ENCODE assay signal across 33 cellular contexts in the genomic region with DNA sequence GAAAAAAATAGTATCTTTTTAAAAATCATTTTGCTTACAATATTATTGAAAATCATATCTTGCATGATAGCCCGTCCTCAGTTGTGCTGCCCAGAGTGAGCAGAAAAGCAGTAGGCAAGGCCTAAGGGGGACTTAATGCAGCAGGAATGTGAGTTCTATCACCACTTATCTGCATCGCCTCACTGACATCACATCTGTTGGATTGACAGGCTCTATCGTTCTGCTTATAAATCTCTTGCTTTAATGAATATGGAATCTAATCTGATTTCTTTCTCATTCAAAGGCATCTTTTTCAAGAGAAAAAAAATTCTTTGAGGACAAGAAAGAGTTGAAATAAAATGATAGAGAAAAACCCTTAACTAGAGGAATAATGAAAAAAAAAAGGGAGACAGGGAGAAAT.
DNase-seq lines count a peak whose midpoint lies in the region; ATAC-seq and TF ChIP-seq lines count a peak whose summit lies in the region.
"Had no signal": no experiment of that assay in that cellular context is flagged by ENCODE, and none has a peak within 500 bp of the region (broad histone marks: within the 10 kb centered on the region; RNA-seq: fewer than 3 reads in every experiment).

No MANE protein-coding gene starts in this region.

- no peak for TF ChIP-seq CTCF in SK-N-SH (IDR thresholded peaks at IDR 0.05)
- TF ChIP-seq CTCF in neural cell (IDR thresholded peaks at IDR 0.05; ENCODE audit: poor library complexity, severe bottlenecking): no peak
- TF ChIP-seq CTCF in HFFc6 (IDR thresholded peaks at IDR 0.05): no peak

- no peak overlapping the region for H3K27ac Mint-ChIP-seq in HFFc6
- H3K27ac Mint-ChIP-seq: B cell; CD14-positive monocyte; CD4-positive, alpha-beta memory T cell; CD4-positive, alpha-beta T cell; CD4-positive, CD25-positive, alpha-beta regulatory T cell; CD8-positive, alpha-beta memory T cell; CD8-positive, alpha-beta T cell had no signal

- H3K4me3 ChIP-seq in SK-N-SH (ENCODE audit: low read depth in 2 of 2, low read length in 1 of 2) (no peak overlapping the region), neural cell (ENCODE audit: low read length) (no peak overlapping the region)
- H3K4me3 ChIP-seq: A549; BLaER1; BLaER1 treated with 17β-estradiol and CSF1 and Interleukin-3, amounts not matched to agents 10 nM and 100 nM had no signal

- H3K36me3 ChIP-seq in SK-N-SH (replicated peaks in 1 of 2; ENCODE audit: control insufficient read depth in 1 of 2, insufficient read depth in 2 of 2, low read length in 1 of 2): no peaks in the 10 kb centered on the region
- no peaks in the 10 kb centered on the region for H3K36me3 ChIP-seq in neural cell (ENCODE audit: insufficient read depth, low read length)
- H3K36me3 ChIP-seq: BE2C; BLaER1; BLaER1 treated with 17β-estradiol and CSF1 and Interleukin-3, amounts not matched to agents 10 nM and 100 nM had no signal

- H3K4me3 Mint-ChIP-seq in HFFc6: no peak overlapping the region
- H3K4me3 Mint-ChIP-seq: B cell; CD14-positive monocyte; CD4-positive, alpha-beta memory T cell; CD4-positive, alpha-beta T cell; CD4-positive, CD25-positive, alpha-beta regulatory T cell; CD8-positive, alpha-beta memory T cell; CD8-positive, alpha-beta T cell had no signal

- H4K20me1 ChIP-seq in SK-N-SH (ENCODE audit: insufficient read depth) (no peaks in the 10 kb centered on the region), neural cell (ENCODE audit: insufficient read depth) (no peaks in the 10 kb centered on the region)
- H4K20me1 ChIP-seq: BLaER1; BLaER1 treated with 17β-estradiol and CSF1 and Interleukin-3, amounts not matched to agents 10 nM and 100 nM had no signal

- no peak overlapping the region for H3K4me2 ChIP-seq in SK-N-SH
- no peak overlapping the region for H3K4me2 ChIP-seq in neural cell (ENCODE audit: low read length)
- H3K4me2 ChIP-seq: A549; BLaER1; BLaER1 treated with 17β-estradiol and CSF1 and Interleukin-3, amounts not matched to agents 10 nM and 100 nM had no signal

- H3K27me3 Mint-ChIP-seq in HFFc6 (ENCODE audit: insufficient read depth): no peaks in the 10 kb centered on the region; the same call in 1 of the 2 replicates
- H3K27me3 Mint-ChIP-seq: B cell; CD4-positive, alpha-beta memory T cell; CD4-positive, CD25-positive, alpha-beta regulatory T cell had no signal

- CTCF ChIA-PET in SK-N-SH (lab: Yijun Ruan, JAX): interaction anchor here (0.7 kb wide), 1 partner anchor 17 kb away, joined by 3 read pairs; no protein-coding TSS in a partner anchor

- POLR2A ChIA-PET in SK-N-SH (lab: Yijun Ruan, JAX): no interaction called here

- no peaks in the 10 kb centered on the region for H3K9me2 ChIP-seq in SK-N-SH
- no peaks in the 10 kb centered on the region for H3K9me2 ChIP-seq in neural cell (ENCODE audit: insufficient read depth, low read length)

- H3F3A ChIP-seq in SK-N-SH (replicated peaks; ENCODE audit: insufficient read depth): no peaks in the 10 kb centered on the region
- no peaks in the 10 kb centered on the region for H3F3A ChIP-seq in neural cell (ENCODE audit: insufficient read depth, low read length, poor library complexity, severe bottlenecking)

- peaks cover 0 to 18% of the 10 kb centered on the region in 2 experiments; a peak in 3 of 4 replicates for H3K4me1 ChIP-seq in SK-N-SH (ENCODE audit: control insufficient read depth in 1 of 2, insufficient read depth in 2 of 2, low read depth in 1 of 2, low read length in 1 of 2)
- H3K4me1 ChIP-seq: A549; BLaER1; BLaER1 treated with 17β-estradiol and CSF1 and Interleukin-3, amounts not matched to agents 10 nM and 100 nM; Caco-2 had no signal

- no peaks in the 10 kb centered on the region for H3K79me2 ChIP-seq in SK-N-SH (ENCODE audit: insufficient read depth)
- no peaks in the 10 kb centered on the region for H3K79me2 ChIP-seq in neural cell (replicated peaks; ENCODE audit: insufficient read depth, low read length)

- no peaks in the 10 kb centered on the region for H3K4me1 Mint-ChIP-seq in HFFc6 (ENCODE audit: low read depth)
- H3K4me1 Mint-ChIP-seq: B cell; CD14-positive monocyte; CD4-positive, alpha-beta memory T cell; CD4-positive, CD25-positive, alpha-beta regulatory T cell; CD8-positive, alpha-beta memory T cell had no signal

- WGBS in SK-N-SH (ENCODE audit: low lambda C conversion rate): 38% methylated on average over 3 of the region's 3 CpGs

- TF ChIP-seq RAD21 in SK-N-SH (IDR thresholded peaks at IDR 0.05; ENCODE audit: low read length) (no peak), neural cell (conservative IDR thresholded peaks at IDR 0.05) (no peak)

- DNase-seq in SK-N-SH (no peak), HFFc6 (no peak), retina (no peak)
- DNase-seq: 8988T; ACHN; AML-193; BE2C; C1 segment of cervical spinal cord; Caco-2; Calu3; CD4-positive, alpha-beta memory T cell; CD4-positive, alpha-beta T cell; CD4-positive, CD25-positive, alpha-beta regulatory T cell; CD8-positive, alpha-beta memory T cell; CD8-positive, alpha-beta T cell; COR-L47; DMS 273 treated with DMSO at 0.1 percent for 48 hours; DMS153; DMS53; DMS79; DMS79 treated with DMSO at 0.1 percent for 48 hours; DND-41; EL had no signal

- H2AFZ ChIP-seq in SK-N-SH (ENCODE audit: low read depth) (no peak overlapping the region), neural cell (ENCODE audit: low read depth, low read length) (no peak overlapping the region)

- H3K36me3 Mint-ChIP-seq in HFFc6 (ENCODE audit: low read depth): no peaks in the 10 kb centered on the region
- H3K36me3 Mint-ChIP-seq: CD14-positive monocyte; CD4-positive, alpha-beta memory T cell; CD4-positive, CD25-positive, alpha-beta regulatory T cell; CD8-positive, alpha-beta memory T cell; CD8-positive, alpha-beta T cell had no signal

- ATAC-seq in SK-N-SH treated with all-trans-retinoic acid at 6 μM for 48 hours (no peak), GM19463 (IDR thresholded peaks at IDR 0.05; ENCODE audit: unreplicated experiment) (no peak)
- ATAC-seq: A549; CD8-positive, alpha-beta T cell had no signal

- H3K27me3 ChIP-seq in SK-N-SH (ENCODE audit: insufficient read depth): no peaks in the 10 kb centered on the region
- no peaks in the 10 kb centered on the region for H3K27me3 ChIP-seq in neural cell (ENCODE audit: insufficient read depth, low read depth, low read length)
- H3K27me3 ChIP-seq: BE2C; BLaER1; BLaER1 treated with 17β-estradiol and CSF1 and Interleukin-3, amounts not matched to agents 10 nM and 100 nM had no signal

- no peaks in the 10 kb centered on the region for H3K9me3 Mint-ChIP-seq in HFFc6
- H3K9me3 Mint-ChIP-seq: CD4-positive, alpha-beta memory T cell; CD4-positive, alpha-beta T cell; CD8-positive, alpha-beta memory T cell; CD8-positive, alpha-beta T cell had no signal

- H3K27ac ChIP-seq in SK-N-SH (ENCODE audit: low read depth in 2 of 2, low read length in 1 of 2): peak overlapping the region in 1 of 2 experiments; percentile 99; a peak in 2 of 4 replicates
- H3K27ac ChIP-seq in neural cell (ENCODE audit: low read length): no peak overlapping the region
- H3K27ac ChIP-seq: 22Rv1; A549; BLaER1; BLaER1 treated with 17β-estradiol and CSF1 and Interleukin-3, amounts not matched to agents 10 nM and 100 nM; C4-2B had no signal

- TF ChIP-seq EP300 in SK-N-SH (IDR thresholded peaks at IDR 0.05; ENCODE audit: borderline replicate concordance in 1 of 2, low read depth in 1 of 2, low read length in 1 of 2) (peak in 1 of 2 experiments; percentile 58; a peak in 1 of 4 replicates), neural cell (conservative IDR thresholded peaks at IDR 0.05; ENCODE audit: poor library complexity, severe bottlenecking) (peak; percentile 27)

- H3K9me3 ChIP-seq in SK-N-SH (no peaks in the 10 kb centered on the region), neural cell (ENCODE audit: low read length) (no peaks in the 10 kb centered on the region)
- H3K9me3 ChIP-seq: A549; BE2C; BLaER1; BLaER1 treated with 17β-estradiol and CSF1 and Interleukin-3, amounts not matched to agents 10 nM and 100 nM; Caco-2 had no signal

- H3K9ac ChIP-seq in SK-N-SH (no peak overlapping the region), neural cell (ENCODE audit: low read length) (no peak overlapping the region)
- H3K9ac ChIP-seq: BLaER1; BLaER1 treated with 17β-estradiol and CSF1 and Interleukin-3, amounts not matched to agents 10 nM and 100 nM had no signal

TF ChIP-seq in SK-N-SH, 30 proteins besides CTCF, POLR2A, EP300 and RAD21:
- TF ChIP-seq CHD2 (IDR thresholded peaks at IDR 0.05; ENCODE audit: low read length, partially characterized antibody) (no peak), GATA2 (CRISPR knock-in tag; IDR thresholded peaks at IDR 0.05) (0 out of 2 replicates have a peak, but pooled peaks have one; percentile 15), RCOR1 (IDR thresholded peaks at IDR 0.05; ENCODE audit: low read length) (peak; percentile 66; the same call in 1 of the 2 replicates)

TF ChIP-seq in SK-N-SH treated with all-trans-retinoic acid at 6 μM for 48 hours, 23 proteins besides CTCF, POLR2A, EP300 and RAD21 (continues in another document):
- TF ChIP-seq PPARA (CRISPR knock-in tag; IDR thresholded peaks at IDR 0.05; ENCODE audit: borderline replicate concordance) (no peak), TCF4 (CRISPR knock-in tag; IDR thresholded peaks at IDR 0.05; ENCODE audit: borderline replicate concordance) (peak; percentile 56; the same call in 1 of the 2 replicates), ZNF70 (CRISPR knock-in tag; IDR thresholded peaks at IDR 0.05) (no peak), ISL1 (CRISPR knock-in tag; IDR thresholded peaks at IDR 0.05) (peak; percentile 53)

TF ChIP-seq in neural cell, 6 proteins besides CTCF, POLR2A, EP300 and RAD21 (continues in another document):
- TF ChIP-seq TAF1 (IDR thresholded peaks at IDR 0.05; ENCODE audit: low read depth): no peak
